ENCODE assay signal across 12 cellular contexts in the genomic region with DNA sequence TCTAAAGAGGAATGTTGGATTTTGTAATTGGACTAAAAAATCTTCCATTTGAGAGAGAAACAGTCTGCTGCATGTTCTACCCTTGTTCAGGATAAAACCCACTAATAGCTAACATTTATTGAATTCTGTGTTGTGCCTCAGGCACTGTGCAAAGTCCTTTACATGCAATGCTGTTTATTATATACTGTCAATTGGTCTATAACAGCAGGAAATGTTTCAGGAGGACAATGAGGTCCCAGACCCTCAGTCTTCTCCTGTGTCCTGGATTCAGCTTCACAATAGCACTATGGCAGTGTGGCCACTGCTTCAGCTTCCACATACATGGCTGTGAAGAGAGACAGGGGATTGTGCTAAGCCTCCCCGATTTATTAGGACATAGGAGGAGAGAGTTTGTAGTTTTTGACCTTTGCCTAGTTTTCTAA. TPM values are rescaled to one million over a fixed set of nuclear protein-coding genes. Genes with fewer than 3 reads are reported as not detected.
DNase-seq lines count a peak whose midpoint lies in the region; ATAC-seq and TF ChIP-seq lines count a peak whose summit lies in the region.
"Had no signal": no experiment of that assay in that cellular context is flagged by ENCODE, and none has a peak within 500 bp of the region (broad histone marks: within the 10 kb centered on the region; RNA-seq: fewer than 3 reads in every experiment).

No MANE protein-coding gene starts in this region.

- POLR2A ChIA-PET in activated CD4-positive, alpha-beta T cell treated with anti-CD3 and anti-CD28 coated beads, Interleukin-2, amount 10 ng/mL, durations not matched to agents 7 days and 5 days (lab: Charles Lee), result no interaction called here

- peak overlapping the region; percentile 30 for H3K4me2 ChIP-seq in skeletal muscle satellite cell (ENCODE audit: low read length)

- no peak for DNase-seq in activated CD4-positive, alpha-beta T cell treated with anti-CD3 and anti-CD28 coated beads, Interleukin-2, amount 10 ng/mL, durations not matched to agents 7 days and 5 days
- no peak for DNase-seq in activated CD4-positive, alpha-beta T cell treated with anti-CD3 and anti-CD28 coated beads for 48 hours
- peak; percentile 40 for DNase-seq in SK-N-MC (ENCODE audit: low read depth, low spot score)
- peak; percentile 25 for DNase-seq in fibroblast of the aortic adventitia (ENCODE audit: low read depth)
- no peak for DNase-seq in germinal center (ENCODE audit: low spot score)
- DNase-seq in NCI-H2171 (lab: John Stamatoyannopoulos, UW), result no peak
- DNase-seq: NCI-H1417 treated with DMSO at 0.1 percent for 48 hours, NCI-H510A, pancreas had no signal

- CTCF ChIA-PET in activated CD4-positive, alpha-beta T cell treated with anti-CD3 and anti-CD28 coated beads, Interleukin-2, amount 10 ng/mL, durations not matched to agents 7 days and 5 days (lab: Charles Lee), result interaction anchor here (0.6 to 0.9 kb wide), 2 partner anchors 10 to 336 kb away, joined by 3 to 4 read pairs; no protein-coding TSS in a partner anchor

- no peaks in the 10 kb centered on the region for H3K27me3 Mint-ChIP-seq in activated CD4-positive, alpha-beta T cell treated with anti-CD3 and anti-CD28 coated beads, Interleukin-2, amount 10 ng/mL, durations not matched to agents 7 days and 5 days
- H3K27me3 Mint-ChIP-seq: type B pancreatic cell had no signal

- no peaks in the 10 kb centered on the region for H3K27me3 ChIP-seq in skeletal muscle satellite cell (ENCODE audit: control insufficient read depth, insufficient read depth, low read length)
- H3K27me3 ChIP-seq: pancreas had no signal

- H3K4me3 ChIP-seq in SK-N-MC, result peak overlapping the region; percentile 58
- no peak overlapping the region for H3K4me3 ChIP-seq in fibroblast of the aortic adventitia (ENCODE audit: low read depth, low read length)
- H3K4me3 ChIP-seq in skeletal muscle satellite cell (ENCODE audit: low read length), result no peak overlapping the region
- H3K4me3 ChIP-seq: pancreas had no signal

- H3K27ac Mint-ChIP-seq in activated CD4-positive, alpha-beta T cell treated with anti-CD3 and anti-CD28 coated beads, Interleukin-2, amount 10 ng/mL, durations not matched to agents 7 days and 5 days, result peak overlapping the region; percentile 93

- no peaks in the 10 kb centered on the region for H3K9me3 Mint-ChIP-seq in activated CD4-positive, alpha-beta T cell treated with anti-CD3 and anti-CD28 coated beads, Interleukin-2, amount 10 ng/mL, durations not matched to agents 7 days and 5 days
- H3K9me3 Mint-ChIP-seq: type B pancreatic cell had no signal

- H3K36me3 ChIP-seq in SK-N-MC (ENCODE audit: insufficient read depth, low read length) (no peaks in the 10 kb centered on the region), skeletal muscle satellite cell (ENCODE audit: insufficient read depth, low read length) (peaks cover 12% of the 10 kb centered on the region)
- H3K36me3 ChIP-seq: pancreas had no signal

- no peaks in the 10 kb centered on the region for H3K9me3 ChIP-seq in SK-N-MC (ENCODE audit: low read depth, low read length)
- no peaks in the 10 kb centered on the region for H3K9me3 ChIP-seq in skeletal muscle satellite cell (replicated peaks; ENCODE audit: low read length)
- H3K9me3 ChIP-seq: pancreas had no signal

- peaks cover 63% of the 10 kb centered on the region for H3K4me1 ChIP-seq in skeletal muscle satellite cell (ENCODE audit: control insufficient read depth, insufficient read depth, low read length)
- H3K4me1 ChIP-seq: pancreas had no signal

- H3K4me1 Mint-ChIP-seq in activated CD4-positive, alpha-beta T cell treated with anti-CD3 and anti-CD28 coated beads, Interleukin-2, amount 10 ng/mL, durations not matched to agents 7 days and 5 days, result peaks cover 73% of the 10 kb centered on the region

- no peak for ATAC-seq in GM21360 (IDR thresholded peaks at IDR 0.05; ENCODE audit: unreplicated experiment)
- ATAC-seq: pancreas had no signal

- H3K36me3 Mint-ChIP-seq in activated CD4-positive, alpha-beta T cell treated with anti-CD3 and anti-CD28 coated beads, Interleukin-2, amount 10 ng/mL, durations not matched to agents 7 days and 5 days (ENCODE audit: low read depth), result peaks cover 46% of the 10 kb centered on the region
- H3K36me3 Mint-ChIP-seq: type B pancreatic cell had no signal

- H3K4me3 Mint-ChIP-seq in activated CD4-positive, alpha-beta T cell treated with anti-CD3 and anti-CD28 coated beads, Interleukin-2, amount 10 ng/mL, durations not matched to agents 7 days and 5 days, result no peak overlapping the region
- H3K4me3 Mint-ChIP-seq: type B pancreatic cell had no signal

- peak overlapping the region; percentile 47 for H3K9ac ChIP-seq in SK-N-MC (ENCODE audit: insufficient read length)
- no peak overlapping the region for H3K9ac ChIP-seq in skeletal muscle satellite cell (ENCODE audit: low read depth, low read length)

- no peak for TF ChIP-seq CTCF in fibroblast of the aortic adventitia (IDR thresholded peaks at IDR 0.05; ENCODE audit: insufficient read depth, low read length)

- H3K27ac ChIP-seq in SK-N-MC, result peak overlapping the region; percentile 94
- H3K27ac ChIP-seq: pancreas had no signal

RNA-seq across cellular contexts. Expression of gene PTPN1, which starts 11.0 kb away (rescaled TPM):
- 10 to 100 TPM; 66.4 to 75.3 TPM for total RNA-seq in activated CD4-positive, alpha-beta T cell treated with anti-CD3 and anti-CD28 coated beads, Interleukin-2, amount 10 ng/mL, durations not matched to agents 7 days and 5 days
- 19.9 and 32.4 TPM in 2 replicates for total RNA-seq in fibroblast of the aortic adventitia (ENCODE audit: low replicate concordance)
- total RNA-seq in skeletal muscle satellite cell (2012; rRNA removed), result 51.5 and 58.8 TPM in 2 replicates

Comparison
In these comparisons a context has a peak if more than half of its experiments do, and no peak if none do; other contexts are left out.
1. DNase-seq: peak in SK-N-MC (single experiment) and fibroblast of the aortic adventitia (single experiment); none in activated CD4-positive, alpha-beta T cell treated with anti-CD3 and anti-CD28 coated beads, Interleukin-2, amount 10 ng/mL, durations not matched to agents 7 days and 5 days (single experiment), activated CD4-positive, alpha-beta T cell treated with anti-CD3 and anti-CD28 coated beads for 48 hours (single experiment), germinal center (single experiment) and NCI-H2171 (single experiment).